Comparison of ENCODE assay signal across 14 cellular contexts in the genomic region with DNA sequence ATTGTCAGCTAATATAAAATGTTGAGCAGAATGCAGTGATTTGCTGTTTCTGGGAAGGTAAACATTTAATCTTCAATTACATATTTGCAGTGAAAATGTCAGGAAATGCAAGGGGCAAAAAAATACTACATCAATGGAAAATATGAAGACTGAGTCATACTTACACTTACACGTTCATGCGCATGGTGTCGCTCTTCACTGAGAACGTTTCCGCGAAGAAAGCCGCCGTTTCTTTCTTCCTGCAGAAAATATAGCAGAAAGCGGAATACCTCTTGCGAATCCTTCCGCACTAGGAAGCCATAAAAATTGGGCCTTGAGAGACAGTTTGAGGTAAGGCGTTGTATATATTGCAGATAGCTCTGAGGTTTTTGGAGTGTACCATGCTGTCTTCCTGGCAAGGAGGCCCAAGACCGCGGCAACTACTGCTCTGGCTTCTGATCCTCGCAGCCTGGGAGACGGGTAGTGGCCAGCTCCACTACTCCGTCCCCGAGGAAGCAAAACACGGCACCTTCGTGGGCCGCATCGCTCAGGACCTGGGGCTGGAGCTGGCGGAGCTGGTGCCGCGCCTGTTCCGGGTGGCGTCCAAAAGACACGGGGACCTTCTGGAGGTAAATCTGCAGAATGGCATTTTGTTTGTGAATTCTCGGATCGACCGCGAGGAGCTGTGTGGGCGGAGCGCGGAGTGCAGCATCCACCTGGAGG. TPM values are rescaled to one million over a fixed set of nuclear protein-coding genes. Genes with fewer than 3 reads are reported as not detected.
DNase-seq lines count a peak whose midpoint lies in the region; ATAC-seq and TF ChIP-seq lines count a peak whose summit lies in the region.
"Had no signal": no experiment of that assay in that cellular context is flagged by ENCODE, and none has a peak within 500 bp of the region (broad histone marks: within the 10 kb centered on the region; RNA-seq: fewer than 3 reads in every experiment).

PCDHA13 (plus strand) TSS at position 236 of the 702 bp plus-strand sequence; CDS start at position 381, 145 bp downstream.

- no peaks in the 10 kb centered on the region for H3K36me3 ChIP-seq in HUES48 (ENCODE audit: control insufficient read depth, insufficient read depth, low read length)
- no peaks in the 10 kb centered on the region for H3K36me3 ChIP-seq in testis (ENCODE audit: low read depth, missing control alignments)

- H3K27me3 ChIP-seq in HUES48 (ENCODE audit: control insufficient read depth, insufficient read depth, low read length) (no peaks in the 10 kb centered on the region), testis (no peaks in the 10 kb centered on the region)

- H3K4me3 ChIP-seq in HUES48 (ENCODE audit: low read depth, low read length) (peak within 1 kb of the TSS; percentile 36), testis (peak within 1 kb of the TSS; percentile 33 to 59)

- TF ChIP-seq CTCF in brain (conservative IDR thresholded peaks at IDR 0.05) (no peak), testis (IDR thresholded peaks at IDR 0.05) (peak in 2 of 3 experiments; percentile 36 to 56)

- H3K27ac Mint-ChIP-seq in brain: no peak within 1 kb of the TSS
- H3K27ac Mint-ChIP-seq in activated CD8-positive, alpha-beta memory T cell treated with anti-CD3 and anti-CD28 coated beads, Interleukin-2, amount 10 ng/mL, durations not matched to agents 7 days and 5 days: no peak within 1 kb of the TSS
- H3K27ac Mint-ChIP-seq: activated T-helper 1 cell treated with anti-CD3 and anti-CD28 coated beads, Interleukin-12 subunit alpha, Interleukin-12 subunit beta, Interleukin-2, Interleukin-4 antibody, amounts not matched to agents 30 ng/mL and 10 ng/mL and 1 ng/mL, durations not matched to agents 14 hours and 24 hours and 36 hours had no signal

- ATAC-seq in activated CD8-positive, alpha-beta memory T cell treated with anti-CD3 and anti-CD28 coated beads, Interleukin-2, amount 10 ng/mL, durations not matched to agents 7 days and 5 days: no peak
- ATAC-seq: stimulated activated naive CD8-positive, alpha-beta T cell treated with anti-CD3 and anti-CD28 coated beads, Interleukin-15, amount 100 ng/mL, for 72 hours had no signal

- no peaks in the 10 kb centered on the region for H3K4me1 ChIP-seq in HUES48 (ENCODE audit: control insufficient read depth, insufficient read depth, low read length)
- H3K4me1 ChIP-seq in testis: no peaks in the 10 kb centered on the region

- CTCF ChIA-PET in activated CD8-positive, alpha-beta memory T cell treated with anti-CD3 and anti-CD28 coated beads, Interleukin-2, amount 10 ng/mL, durations not matched to agents 7 days and 5 days (lab: Charles Lee): no interaction called here

- peaks cover 46 to 93% (median 72%) of the 10 kb centered on the region in 5 experiments for H3K9me3 Mint-ChIP-seq in brain
- peaks cover 8% of the 10 kb centered on the region for H3K9me3 Mint-ChIP-seq in activated CD8-positive, alpha-beta memory T cell treated with anti-CD3 and anti-CD28 coated beads, Interleukin-2, amount 10 ng/mL, durations not matched to agents 7 days and 5 days (ENCODE audit: low read depth)

- 6 to 8% methylated on average over 15 to 35 of the region's 35 CpGs for WGBS in testis, 2 donors

- H3K36me3 Mint-ChIP-seq in brain: peaks cover 96% of the 10 kb centered on the region
- H3K36me3 Mint-ChIP-seq in activated CD8-positive, alpha-beta memory T cell treated with anti-CD3 and anti-CD28 coated beads, Interleukin-2, amount 10 ng/mL, durations not matched to agents 7 days and 5 days: peaks cover 4% of the 10 kb centered on the region

- no peaks in the 10 kb centered on the region for H3K9me3 ChIP-seq in HUES48 (ENCODE audit: control insufficient read depth, insufficient read depth, low read length)
- no peaks in the 10 kb centered on the region for H3K9me3 ChIP-seq in testis

- no peak for TF ChIP-seq POLR2A in testis (IDR thresholded peaks at IDR 0.05)

- peak within 1 kb of the TSS in 3 of 5 experiments; percentile 52 to 61 (median 56) for H3K4me3 Mint-ChIP-seq in brain
- H3K4me3 Mint-ChIP-seq in activated CD8-positive, alpha-beta memory T cell treated with anti-CD3 and anti-CD28 coated beads, Interleukin-2, amount 10 ng/mL, durations not matched to agents 7 days and 5 days: no peak within 1 kb of the TSS
- H3K4me3 Mint-ChIP-seq: activated T-helper 1 cell treated with anti-CD3 and anti-CD28 coated beads, Interleukin-12 subunit alpha, Interleukin-12 subunit beta, Interleukin-2, Interleukin-4 antibody, amounts not matched to agents 30 ng/mL and 10 ng/mL and 1 ng/mL, durations not matched to agents 14 hours and 24 hours and 36 hours; stimulated activated naive CD8-positive, alpha-beta T cell treated with anti-CD3 and anti-CD28 coated beads, Interleukin-15, amount 100 ng/mL, for 72 hours had no signal

- DNase-seq in kidney tubule cell (ENCODE audit: low spot score): peak; percentile 37
- DNase-seq in testis: peak; percentile 71
- no peak for DNase-seq in NCI-H510A (lab: John Stamatoyannopoulos, UW)
- DNase-seq in activated CD8-positive, alpha-beta memory T cell treated with anti-CD3 and anti-CD28 coated beads, Interleukin-2, amount 10 ng/mL, durations not matched to agents 7 days and 5 days: no peak
- DNase-seq in cardiac septum (ENCODE audit: low spot score): no peak
- DNase-seq: effector CD8-positive, alpha-beta T cell; GF-D8; left cardiac atrium; NCI-H524; stimulated activated naive CD8-positive, alpha-beta T cell treated with anti-CD3 and anti-CD28 coated beads, Interleukin-15, amount 100 ng/mL, for 72 hours; T-helper 9 cell had no signal

- intact Hi-C loops in testis (cut with DNase I; ENCODE audit: low total_unique reads) (no loop called here), cardiac septum (cut with DNase I) (loop anchor here (5.0 kb wide), 1 partner anchor 160 kb away; no protein-coding TSS in a partner anchor)

- peaks cover 5% of the 10 kb centered on the region for H3K4me1 Mint-ChIP-seq in brain
- no peaks in the 10 kb centered on the region for H3K4me1 Mint-ChIP-seq in activated CD8-positive, alpha-beta memory T cell treated with anti-CD3 and anti-CD28 coated beads, Interleukin-2, amount 10 ng/mL, durations not matched to agents 7 days and 5 days
- H3K4me1 Mint-ChIP-seq: stimulated activated naive CD8-positive, alpha-beta T cell treated with anti-CD3 and anti-CD28 coated beads, Interleukin-15, amount 100 ng/mL, for 72 hours had no signal

- no peak within 1 kb of the TSS for H3K27ac ChIP-seq in HUES48 (ENCODE audit: low read depth, low read length)
- no peak within 1 kb of the TSS for H3K27ac ChIP-seq in testis

- H3K27me3 Mint-ChIP-seq in brain: no peaks in the 10 kb centered on the region
- H3K27me3 Mint-ChIP-seq in activated CD8-positive, alpha-beta memory T cell treated with anti-CD3 and anti-CD28 coated beads, Interleukin-2, amount 10 ng/mL, durations not matched to agents 7 days and 5 days: peaks cover 2% of the 10 kb centered on the region

- no peak within 1 kb of the TSS for H3K9ac ChIP-seq in HUES48 (ENCODE audit: low read depth, low read length)

RNA-seq across cellular contexts. Expression of gene PCDHA13, which starts in this region (rescaled TPM):
- polyA plus RNA-seq in brain (ENCODE audit: insufficient read depth, low read depth, low replicate concordance) (0.36 TPM), testis (ENCODE audit: insufficient read depth, low read depth, low replicate concordance) (1.8 TPM)
- total RNA-seq in testis (1 to 10 TPM; 4.4 to 4.7 TPM), cardiac septum (not detected)
- not detected for total RNA-seq in activated CD8-positive, alpha-beta memory T cell treated with anti-CD3 and anti-CD28 coated beads, Interleukin-2, amount 10 ng/mL, durations not matched to agents 7 days and 5 days
- total RNA-seq: activated T-helper 1 cell treated with anti-CD3 and anti-CD28 coated beads, Interleukin-12 subunit alpha, Interleukin-12 subunit beta, Interleukin-2, Interleukin-4 antibody, amounts not matched to agents 30 ng/mL and 10 ng/mL and 1 ng/mL, durations not matched to agents 14 hours and 24 hours and 36 hours had no signal

Comparison
In these comparisons a context has a peak if more than half of its experiments do, and no peak if none do; other contexts are left out.
1. CTCF ChIP-seq: peak in testis (2 of 3); none in brain (0 of 2).
2. DNase-seq: peak in kidney tubule cell (single experiment) and testis (single experiment); none in NCI-H510A (single experiment), activated CD8-positive, alpha-beta memory T cell treated with anti-CD3 and anti-CD28 coated beads, Interleukin-2, amount 10 ng/mL, durations not matched to agents 7 days and 5 days (single experiment) and cardiac septum (single experiment).